ENCODE assay signal across 11 cellular contexts in genomic region chr19:18439025-18439909, GRCh38. TPM values are rescaled to one million over a fixed set of nuclear protein-coding genes. Genes with fewer than 3 reads are reported as not detected.
A peak's percentile ranks its signal among the peaks of the same experiment; 100 is the strongest.
DNase-seq lines count a peak whose midpoint lies in the region; ATAC-seq lines count a peak whose summit lies in the region.
"Had no signal": no experiment of that assay in that cellular context is flagged by ENCODE, and none has a peak within 500 bp of the region (broad histone marks: within the 10 kb centered on the region; RNA-seq: fewer than 3 reads in every experiment).

No MANE protein-coding gene starts in this region.

- no peaks in the 10 kb centered on the region for H3K27me3 Mint-ChIP-seq in IgD-negative memory B cell
- peaks cover 0 to 2% (median 0%) of the 10 kb centered on the region in 5 donors for H3K27me3 Mint-ChIP-seq in naive thymus-derived CD4-positive, alpha-beta T cell

- DNase-seq in caudate nucleus (lab: John Stamatoyannopoulos, UW) (no peak), iPS-NIHi7 (ENCODE audit: extremely low spot score) (no peak), HPDE6-E6E7 (ENCODE audit: extremely low spot score) (no peak)
- no peak for DNase-seq in naive thymus-derived CD4-positive, alpha-beta T cell
- DNase-seq: stimulated activated CD4-positive, alpha-beta T cell treated with anti-CD3 and anti-CD28 coated beads, Interleukin-4, amount 100 ng/mL, for 4 hours had no signal

- POLR2A ChIA-PET in naive thymus-derived CD4-positive, alpha-beta T cell (lab: Charles Lee): no interaction called here

- H3K4me1 Mint-ChIP-seq in IgD-negative memory B cell: peaks cover 12 to 20% (median 14%) of the 10 kb centered on the region in 3 donors
- peaks cover 11 to 45% (median 35%) of the 10 kb centered on the region in 7 donors for H3K4me1 Mint-ChIP-seq in naive thymus-derived CD4-positive, alpha-beta T cell

- peak overlapping the region; percentile 24 to 80 (median 54) for H3K4me3 Mint-ChIP-seq in IgD-negative memory B cell
- H3K4me3 Mint-ChIP-seq in naive thymus-derived CD4-positive, alpha-beta T cell: peak overlapping the region in 9 of 10 donors; percentile 15 to 68 (median 32)
- H3K4me3 Mint-ChIP-seq: T-helper 1 cell treated with Interleukin-12 subunit alpha and Interleukin-12 subunit beta and Interleukin-4 antibody, amounts not matched to agents 30 μg/mL and 1 μg/mL, for 36 hours had no signal

- peak overlapping the region; percentile 78 to 89 (median 88) for H3K27ac Mint-ChIP-seq in IgD-negative memory B cell
- peak overlapping the region in 7 of 9 donors; percentile 11 to 73 (median 44) for H3K27ac Mint-ChIP-seq in naive thymus-derived CD4-positive, alpha-beta T cell

- intact Hi-C loops in naive thymus-derived CD4-positive, alpha-beta T cell (cut with micrococcal nuclease): loop anchor here in 1 of 2 donors (5.0 kb wide), 1 partner anchor 198 kb away; the partner anchor contains the start of gene KLHL26

- H3K9me3 Mint-ChIP-seq in IgD-negative memory B cell: no peaks in the 10 kb centered on the region
- H3K9me3 Mint-ChIP-seq in naive thymus-derived CD4-positive, alpha-beta T cell: peaks cover 0 to 5% (median 0%) of the 10 kb centered on the region in 11 donors

- H3K9me3 ChIP-seq in BLaER1 treated with 17β-estradiol and CSF1 and Interleukin-3, amounts not matched to agents 10 nM and 100 nM (replicated peaks in 1 of 11): no peaks in the 10 kb centered on the region
- H3K9me3 ChIP-seq in naive thymus-derived CD4-positive, alpha-beta T cell (ENCODE audit: control insufficient read depth in 2 of 3, low read length in 3 of 3): no peaks in the 10 kb centered on the region

- H3K36me3 ChIP-seq in BLaER1 treated with 17β-estradiol and CSF1 and Interleukin-3, amounts not matched to agents 10 nM and 100 nM: peaks cover 19 to 44% (median 33%) of the 10 kb centered on the region in 11 experiments; a peak in 20 of 22 replicates
- H3K36me3 ChIP-seq in naive thymus-derived CD4-positive, alpha-beta T cell (ENCODE audit: control insufficient read depth in 2 of 3, insufficient read depth in 3 of 3, low read length in 3 of 3): peaks cover 0 to 11% (median 0%) of the 10 kb centered on the region in 3 experiments

- peak overlapping the region in 6 of 11 experiments; percentile 4 to 86 (median 80); a peak in 3 of 22 replicates for H3K9ac ChIP-seq in BLaER1 treated with 17β-estradiol and CSF1 and Interleukin-3, amounts not matched to agents 10 nM and 100 nM

- ATAC-seq in naive thymus-derived CD4-positive, alpha-beta T cell: no peak
- ATAC-seq in HG02970 (IDR thresholded peaks at IDR 0.05; ENCODE audit: low FRiP score, unreplicated experiment) (no peak), HG03097 (IDR thresholded peaks at IDR 0.05; ENCODE audit: low FRiP score, unreplicated experiment) (no peak)

- H3K4me3 ChIP-seq in BLaER1 treated with 17β-estradiol and CSF1 and Interleukin-3, amounts not matched to agents 10 nM and 100 nM: no peak overlapping the region
- no peak overlapping the region for H3K4me3 ChIP-seq in naive thymus-derived CD4-positive, alpha-beta T cell (ENCODE audit: low read length)

- no peaks in the 10 kb centered on the region for H3K36me3 Mint-ChIP-seq in IgD-negative memory B cell
- peaks cover 0 to 19% (median 0%) of the 10 kb centered on the region in 5 donors for H3K36me3 Mint-ChIP-seq in naive thymus-derived CD4-positive, alpha-beta T cell

- no peaks in the 10 kb centered on the region for H3K27me3 ChIP-seq in BLaER1 treated with 17β-estradiol and CSF1 and Interleukin-3, amounts not matched to agents 10 nM and 100 nM
- no peaks in the 10 kb centered on the region for H3K27me3 ChIP-seq in naive thymus-derived CD4-positive, alpha-beta T cell (ENCODE audit: control insufficient read depth in 2 of 2, insufficient read depth in 2 of 2, low read length in 2 of 2)

- H3K4me1 ChIP-seq in BLaER1 treated with 17β-estradiol and CSF1 and Interleukin-3, amounts not matched to agents 10 nM and 100 nM: peaks cover 52 to 78% (median 73%) of the 10 kb centered on the region in 10 experiments
- peaks cover 7 to 20% of the 10 kb centered on the region in 2 donors for H3K4me1 ChIP-seq in naive thymus-derived CD4-positive, alpha-beta T cell (ENCODE audit: control insufficient read depth in 2 of 2, insufficient read depth in 2 of 2, low read length in 2 of 2)

- peaks cover 44 to 95% (median 67%) of the 10 kb centered on the region in 11 experiments; a peak in 21 of 22 replicates for H4K20me1 ChIP-seq in BLaER1 treated with 17β-estradiol and CSF1 and Interleukin-3, amounts not matched to agents 10 nM and 100 nM

- H3K27ac ChIP-seq in BLaER1 treated with 17β-estradiol and CSF1 and Interleukin-3, amounts not matched to agents 10 nM and 100 nM: no peak overlapping the region
- H3K27ac ChIP-seq in caudate nucleus (ENCODE audit: low read depth, low read length): peak overlapping the region; percentile 69
- no peak overlapping the region for H3K27ac ChIP-seq in naive thymus-derived CD4-positive, alpha-beta T cell (ENCODE audit: low read depth, low read length)

- H3K4me2 ChIP-seq in BLaER1 treated with 17β-estradiol and CSF1 and Interleukin-3, amounts not matched to agents 10 nM and 100 nM: peak overlapping the region; percentile 91 to 99 (median 97); a peak in 19 of 22 replicates

- CTCF ChIA-PET in naive thymus-derived CD4-positive, alpha-beta T cell (lab: Charles Lee): interaction anchor here (0.6 to 2.9 kb wide), 4 partner anchors 12 to 545 kb away, joined by 3 to 11 read pairs (median 4); no protein-coding TSS in a partner anchor

RNA-seq across cellular contexts. Expression of gene ISYNA1, which starts 1.3 kb away (rescaled TPM):
- 17.2 TPM for polyA plus RNA-seq in IgD-negative memory B cell
- 10 to 100 TPM in 4 of 5 experiments, 1 to 10 TPM in 1; 9.5 to 42.5 (median 42.0) TPM for total RNA-seq in naive thymus-derived CD4-positive, alpha-beta T cell
- polyA plus RNA-seq in naive thymus-derived CD4-positive, alpha-beta T cell: 10 to 100 TPM; 21.9 to 29.0 TPM

RNA-seq across cellular contexts. Expression of gene SSBP4, which starts 20.1 kb away (rescaled TPM):
- polyA plus RNA-seq in IgD-negative memory B cell: 97.4 TPM
- total RNA-seq in naive thymus-derived CD4-positive, alpha-beta T cell: 100 to 1,000 TPM in 1 of 5 experiments, 10 to 100 TPM in 4; 27.0 to 185 (median 40.7) TPM
- 10 to 100 TPM; 33.5 to 42.8 TPM for polyA plus RNA-seq in naive thymus-derived CD4-positive, alpha-beta T cell

RNA-seq across cellular contexts. Expression of gene LRRC25, which starts 41.8 kb away (rescaled TPM):
- 14.9 TPM for polyA plus RNA-seq in IgD-negative memory B cell
- total RNA-seq in naive thymus-derived CD4-positive, alpha-beta T cell: 10 to 100 TPM in 1 of 5 experiments, 1 to 10 TPM in 2, under 1 TPM in 2; 0.15 to 68.6 (median 1.2) TPM
- polyA plus RNA-seq in naive thymus-derived CD4-positive, alpha-beta T cell: under 1 TPM; 0.20 to 0.44 TPM
- total RNA-seq: HT1080 had no signal

RNA-seq across cellular contexts. Expression of gene GDF15, which starts 53.3 kb away (rescaled TPM):
- polyA plus RNA-seq in IgD-negative memory B cell: not detected
- total RNA-seq in naive thymus-derived CD4-positive, alpha-beta T cell: under 1 TPM in 4 of 5 experiments, not detected in 1; 0.32 to 0.73 (median 0.58) TPM
- polyA plus RNA-seq in naive thymus-derived CD4-positive, alpha-beta T cell: not detected

Comparison
In these comparisons a context has a peak if more than half of its experiments do, and no peak if none do; other contexts are left out.
1. RNA of gene LRRC25, which starts 41.8 kb away (polyA plus RNA-seq): 14.9 TPM in IgD-negative memory B cell (single experiment); 0.20 to 0.44 TPM in naive thymus-derived CD4-positive, alpha-beta T cell; every median in the first group is over 10 times any median in the second.